In genomic region chr11:73157141-73158010, GRCh38 we compare ENCODE assay signal across 8 cellular contexts. TPM values are rescaled to one million over a fixed set of nuclear protein-coding genes. Genes with fewer than 3 reads are reported as not detected.
DNase-seq lines count a peak whose midpoint lies in the region; TF ChIP-seq lines count a peak whose summit lies in the region.

No MANE protein-coding gene starts in this region.

- H3F3A ChIP-seq in Loucy (ENCODE audit: low read depth), result peaks cover 18% of the 10 kb centered on the region

- DNase-seq in AML-193 (lab: John Stamatoyannopoulos, UW) (peak; percentile 56 to 64), fibroblast of lung (ENCODE audit: low read depth in 2 of 2) (peak; percentile 65 to 82), renal cortical epithelial cell (ENCODE audit: low read depth) (peak; percentile 82), HPDE6-E6E7 (ENCODE audit: extremely low spot score) (no peak), NCI-H1417 treated with DMSO at 0.1 percent for 48 hours (lab: John Stamatoyannopoulos, UW) (no peak)
- no peak for DNase-seq in activated naive CD4-positive, alpha-beta T cell treated with anti-CD3 and anti-CD28 coated beads, Interleukin-2, amount 10 ng/mL, durations not matched to agents 7 days and 5 days

- no peaks in the 10 kb centered on the region for H3K36me3 Mint-ChIP-seq in activated naive CD4-positive, alpha-beta T cell treated with anti-CD3 and anti-CD28 coated beads, Interleukin-2, amount 10 ng/mL, durations not matched to agents 7 days and 5 days

- no peaks in the 10 kb centered on the region for H3K9me3 ChIP-seq in Loucy (ENCODE audit: insufficient read depth, low read depth, low read length)
- H3K9me3 ChIP-seq in fibroblast of lung (ENCODE audit: control insufficient read depth, insufficient read depth, low read depth, low read length), result no peaks in the 10 kb centered on the region

- H3K4me2 ChIP-seq in Loucy (ENCODE audit: low read depth, low read length, poor library complexity, severe bottlenecking) (peak overlapping the region; percentile 18), fibroblast of lung (ENCODE audit: extremely low read depth, insufficient read depth, low read length) (peak overlapping the region; percentile 66)

- H3K79me2 ChIP-seq in Loucy (ENCODE audit: insufficient read depth, low read length), result no peaks in the 10 kb centered on the region
- no peaks in the 10 kb centered on the region for H3K79me2 ChIP-seq in fibroblast of lung (ENCODE audit: control insufficient read depth, insufficient read depth, low read length)

- H2AFZ ChIP-seq in Loucy (ENCODE audit: low read length) (peak overlapping the region; percentile 16; the same call in 1 of the 2 replicates), fibroblast of lung (ENCODE audit: low read length) (peak overlapping the region; percentile 55)

- CTCF ChIA-PET in activated naive CD4-positive, alpha-beta T cell treated with anti-CD3 and anti-CD28 coated beads, Interleukin-2, amount 10 ng/mL, durations not matched to agents 7 days and 5 days (lab: Charles Lee), result interaction anchor here (0.7 to 11.6 kb wide), 5 partner anchors 14 to 345 kb away, joined by 3 to 89 read pairs (median 3); partner anchors contain the start of gene FCHSD2

- peaks cover 51% of the 10 kb centered on the region for H3K4me1 Mint-ChIP-seq in activated naive CD4-positive, alpha-beta T cell treated with anti-CD3 and anti-CD28 coated beads, Interleukin-2, amount 10 ng/mL, durations not matched to agents 7 days and 5 days

- peaks cover 82% of the 10 kb centered on the region for H3K4me1 ChIP-seq in Loucy (ENCODE audit: insufficient read depth, low read length, poor library complexity, severe bottlenecking)
- H3K4me1 ChIP-seq in fibroblast of lung (ENCODE audit: control insufficient read depth, extremely low read depth, insufficient read depth, low read length), result peaks cover 28% of the 10 kb centered on the region

- H3K27me3 ChIP-seq in Loucy (ENCODE audit: insufficient read depth, low read length, poor library complexity, severe bottlenecking) (no peaks in the 10 kb centered on the region), fibroblast of lung (ENCODE audit: control insufficient read depth, insufficient read depth, low read length) (no peaks in the 10 kb centered on the region)

- no peaks in the 10 kb centered on the region for H3K9me3 Mint-ChIP-seq in activated naive CD4-positive, alpha-beta T cell treated with anti-CD3 and anti-CD28 coated beads, Interleukin-2, amount 10 ng/mL, durations not matched to agents 7 days and 5 days

- no peaks in the 10 kb centered on the region for H3K9me2 ChIP-seq in Loucy (replicated peaks; ENCODE audit: low read depth, low read length)

- TF ChIP-seq CTCF in Loucy (conservative IDR thresholded peaks at IDR 0.05; ENCODE audit: low read length), result no peak
- TF ChIP-seq CTCF in fibroblast of lung (conservative IDR thresholded peaks at IDR 0.05 in 1 of 2, IDR thresholded peaks at IDR 0.05 in 1 of 2; ENCODE audit: low read depth in 1 of 2, low read length in 2 of 2), result no peak

- H3K27ac Mint-ChIP-seq in activated naive CD4-positive, alpha-beta T cell treated with anti-CD3 and anti-CD28 coated beads, Interleukin-2, amount 10 ng/mL, durations not matched to agents 7 days and 5 days, result no peak overlapping the region

- H3K4me3 ChIP-seq in Loucy (ENCODE audit: low read length, poor library complexity, severe bottlenecking) (no peak overlapping the region), fibroblast of lung (replicated peaks in 1 of 4; ENCODE audit: control extremely low read depth in 1 of 4, insufficient read depth in 1 of 4, low read depth in 3 of 4, low read length in 4 of 4) (no peak overlapping the region)

- peak overlapping the region; percentile 78 for H3K27ac ChIP-seq in fibroblast of lung (ENCODE audit: insufficient read depth, low read length)

- H3K4me3 Mint-ChIP-seq in activated naive CD4-positive, alpha-beta T cell treated with anti-CD3 and anti-CD28 coated beads, Interleukin-2, amount 10 ng/mL, durations not matched to agents 7 days and 5 days, result no peak overlapping the region

- H3K9ac ChIP-seq in Loucy (ENCODE audit: low read depth, low read length, poor library complexity, severe bottlenecking) (peak overlapping the region; percentile 67), fibroblast of lung (ENCODE audit: insufficient read depth, low read length) (no peak overlapping the region)

- TF ChIP-seq POLR2A in GM19099 (IDR thresholded peaks at IDR 0.05; ENCODE audit: extremely low read depth, insufficient read length, low read depth), result peak; percentile 48

- H4K20me1 ChIP-seq in Loucy (ENCODE audit: insufficient read depth, low read length, poor library complexity, severe bottlenecking) (no peaks in the 10 kb centered on the region), fibroblast of lung (ENCODE audit: control insufficient read depth, extremely low read depth, insufficient read depth, low read length) (no peaks in the 10 kb centered on the region)

- peaks cover 11% of the 10 kb centered on the region for H3K27me3 Mint-ChIP-seq in activated naive CD4-positive, alpha-beta T cell treated with anti-CD3 and anti-CD28 coated beads, Interleukin-2, amount 10 ng/mL, durations not matched to agents 7 days and 5 days

- H3K36me3 ChIP-seq in Loucy (ENCODE audit: insufficient read depth, low read length), result no peaks in the 10 kb centered on the region
- H3K36me3 ChIP-seq in fibroblast of lung (ENCODE audit: control insufficient read depth, insufficient read depth, low read length), result no peaks in the 10 kb centered on the region

RNA-seq across cellular contexts. Expression of gene FCHSD2, which starts 15.3 kb away (rescaled TPM):
- total RNA-seq in fibroblast of lung, result 11.8 and 19.5 TPM in 2 replicates
- 25.6 and 40.6 TPM in 2 replicates for polyA plus RNA-seq in fibroblast of lung
- 13.4 and 22.1 TPM in 2 replicates for polyA plus RNA-seq in fibroblast of lung (2012)
- polyA minus RNA-seq in fibroblast of lung (ENCODE audit: low replicate concordance), result 9.3 and 14.0 TPM in 2 replicates
- total RNA-seq in renal cortical epithelial cell, result 11.5 and 21.5 TPM in 2 replicates

Comparison
In these comparisons a context has a peak if more than half of its experiments do, and no peak if none do; other contexts are left out.
1. DNase-seq: peak in AML-193 (2 of 2), fibroblast of lung (2 of 2) and renal cortical epithelial cell (single experiment); none in HPDE6-E6E7 (single experiment), NCI-H1417 treated with DMSO at 0.1 percent for 48 hours (single experiment) and activated naive CD4-positive, alpha-beta T cell treated with anti-CD3 and anti-CD28 coated beads, Interleukin-2, amount 10 ng/mL, durations not matched to agents 7 days and 5 days (single experiment).